ENCODE assay signal across 10 cellular contexts in genomic region chr20:62571667-62572344, GRCh38.
DNase-seq lines count a peak whose midpoint lies in the region; ATAC-seq and TF ChIP-seq lines count a peak whose summit lies in the region.
"Had no signal": no experiment of that assay in that cellular context is flagged by ENCODE, and none has a peak within 500 bp of the region (broad histone marks: within the 10 kb centered on the region; RNA-seq: fewer than 3 reads in every experiment).

No MANE protein-coding gene starts in this region.

- H3K9me3 ChIP-seq in heart left ventricle, result no peaks in the 10 kb centered on the region

- peak in 1 of 2 donors; percentile 12 for TF ChIP-seq POLR2A in heart left ventricle (IDR thresholded peaks at IDR 0.05)

- ATAC-seq in heart left ventricle, result peak; percentile 20 to 46 (median 33)
- ATAC-seq in HG02885 (IDR thresholded peaks at IDR 0.05; ENCODE audit: poor library complexity, unreplicated experiment), result no peak
- ATAC-seq in GM21367 (IDR thresholded peaks at IDR 0.05; ENCODE audit: unreplicated experiment), result no peak
- ATAC-seq: sciatic nerve had no signal

- H3K4me3 ChIP-seq in heart left ventricle, result no peak overlapping the region

- DNase-seq in CMK (ENCODE audit: low read depth) (peak; percentile 73), OCI-M1 (lab: John Stamatoyannopoulos, UW) (peak; percentile 65), heart left ventricle (no peak), middle frontal gyrus (ENCODE audit: extremely low spot score, low spot score) (no peak), NCI-H510A (lab: John Stamatoyannopoulos, UW) (no peak)
- DNase-seq: stimulated activated naive CD4-positive, alpha-beta T cell treated with Interleukin-2 at 50 U/mL for 16 hours had no signal

- peak; percentile 31; the same call in 1 of the 3 replicates for TF ChIP-seq CTCF in GM12872 (IDR thresholded peaks at IDR 0.05; ENCODE audit: insufficient read depth, low read depth, low read length)
- peak in 1 of 12 donors; percentile 7 for TF ChIP-seq CTCF in heart left ventricle (IDR thresholded peaks at IDR 0.05)

- peak overlapping the region in 1 of 12 donors; percentile 26 for H3K27ac ChIP-seq in heart left ventricle

- peaks cover 0 to 17% (median 0%) of the 10 kb centered on the region in 12 donors for H3K4me1 ChIP-seq in heart left ventricle

- intact Hi-C loops in heart left ventricle (cut with DNase I), result loop anchor here in 3 of 10 donors (10.0 kb wide), 2 partner anchors 57 to 63 kb away; no protein-coding TSS in a partner anchor

- H3K36me3 ChIP-seq in heart left ventricle, result peaks cover 0 to 12% (median 0%) of the 10 kb centered on the region in 9 donors

- 58 to 71% (median 62%) methylated on average over 9 of the region's 9 CpGs for WGBS in heart left ventricle, 4 donors

- H3K27me3 ChIP-seq in heart left ventricle, result peaks cover 0 to 28% (median 9%) of the 10 kb centered on the region in 9 donors

Comparison
In these comparisons a context has a peak if more than half of its experiments do, and no peak if none do; other contexts are left out.
1. DNase-seq: peak in CMK (single experiment) and OCI-M1 (single experiment); none in heart left ventricle (0 of 5), middle frontal gyrus (single experiment) and NCI-H510A (single experiment).
2. ATAC-seq: peak in heart left ventricle (4 of 4); none in HG02885 (single experiment) and GM21367 (single experiment).